In genomic region chr2:120401275-120402069, GRCh38 we compare ENCODE assay signal across 17 cellular contexts. TPM values are rescaled to one million over a fixed set of nuclear protein-coding genes. Genes with fewer than 3 reads are reported as not detected.
"Had no signal": no experiment of that assay in that cellular context is flagged by ENCODE, and none has a peak within 500 bp of the region (broad histone marks: within the 10 kb centered on the region; RNA-seq: fewer than 3 reads in every experiment).

No MANE protein-coding gene starts in this region.

- H3K27ac ChIP-seq: epithelial cell of prostate, gastrocnemius medialis, heart right ventricle, neutrophil, prostate gland, thoracic aorta had no signal

- H3K4me3 ChIP-seq: gastrocnemius medialis, heart right ventricle, prostate gland, thoracic aorta had no signal

- DNase-seq: activated CD4-positive, alpha-beta T cell treated with anti-CD3 and anti-CD28 coated beads, Interleukin-2, amount 50 U/mL, for 4 hours; activated CD4-positive, CD25-positive, alpha-beta regulatory T cell; activated naive CD4-positive, alpha-beta T cell treated with anti-CD3 and anti-CD28 coated beads, Interleukin-2, amount 10 ng/mL, durations not matched to agents 7 days and 5 days; central memory CD4-positive, alpha-beta T cell; cortex of kidney; effector memory CD4-positive, alpha-beta T cell; gastrocnemius medialis; heart right ventricle; stimulated activated CD4-positive, alpha-beta T cell treated with anti-CD3 and anti-CD28 coated beads, Interleukin-4, amount 100 ng/mL, for 1 hour; T-helper 17 cell had no signal

- H3K36me3 ChIP-seq: gastrocnemius medialis, heart right ventricle, neutrophil, prostate gland, thoracic aorta had no signal

- H3K27ac Mint-ChIP-seq: activated naive CD4-positive, alpha-beta T cell treated with anti-CD3 and anti-CD28 coated beads, Interleukin-2, amount 10 ng/mL, durations not matched to agents 7 days and 5 days; activated T-helper 17 cell treated with anti-CD3 and anti-CD28 coated beads, Interleukin-2, amount 50 U/mL, for 72 hours; mesothelial cell of epicardium; stimulated activated naive CD8-positive, alpha-beta T cell treated with anti-CD3 and anti-CD28 coated beads, Interleukin-15, Interleukin-2, amounts not matched to agents 100 ng/mL and 50 ng/mL, for 24 hours; T-helper 17 cell had no signal

- H3K4me3 Mint-ChIP-seq: activated naive CD4-positive, alpha-beta T cell treated with anti-CD3 and anti-CD28 coated beads, Interleukin-2, amount 10 ng/mL, durations not matched to agents 7 days and 5 days; activated T-helper 17 cell treated with anti-CD3 and anti-CD28 coated beads, Interleukin-2, amount 50 U/mL, for 72 hours; mesothelial cell of epicardium; stimulated activated naive CD8-positive, alpha-beta T cell treated with anti-CD3 and anti-CD28 coated beads, Interleukin-15, Interleukin-2, amounts not matched to agents 100 ng/mL and 50 ng/mL, for 24 hours; T-helper 17 cell had no signal

- H3K9me3 Mint-ChIP-seq: activated naive CD4-positive, alpha-beta T cell treated with anti-CD3 and anti-CD28 coated beads, Interleukin-2, amount 10 ng/mL, durations not matched to agents 7 days and 5 days; mesothelial cell of epicardium had no signal

- H3K9me3 ChIP-seq: gastrocnemius medialis, heart right ventricle, neutrophil, prostate gland, thoracic aorta had no signal

- H3K4me1 ChIP-seq: gastrocnemius medialis, heart right ventricle, prostate gland had no signal

- ATAC-seq: activated T-helper 17 cell treated with anti-CD3 and anti-CD28 coated beads, Interleukin-2, amount 50 U/mL, for 72 hours; gastrocnemius medialis; heart right ventricle; T-helper 17 cell had no signal

- H3K4me1 Mint-ChIP-seq: activated naive CD4-positive, alpha-beta T cell treated with anti-CD3 and anti-CD28 coated beads, Interleukin-2, amount 10 ng/mL, durations not matched to agents 7 days and 5 days; activated T-helper 17 cell treated with anti-CD3 and anti-CD28 coated beads, Interleukin-2, amount 50 U/mL, for 72 hours had no signal

- H3K27me3 ChIP-seq: gastrocnemius medialis had no signal

- H3K36me3 Mint-ChIP-seq: activated naive CD4-positive, alpha-beta T cell treated with anti-CD3 and anti-CD28 coated beads, Interleukin-2, amount 10 ng/mL, durations not matched to agents 7 days and 5 days; mesothelial cell of epicardium had no signal

- H3K27me3 Mint-ChIP-seq: stimulated activated naive CD8-positive, alpha-beta T cell treated with anti-CD3 and anti-CD28 coated beads, Interleukin-15, Interleukin-2, amounts not matched to agents 100 ng/mL and 50 ng/mL, for 24 hours had no signal

RNA-seq across cellular contexts. Expression of gene INHBB, which starts 55.5 kb away (rescaled TPM):
- total RNA-seq: activated T-helper 17 cell treated with anti-CD3 and anti-CD28 coated beads, Interleukin-2, amount 50 U/mL, for 72 hours; mesothelial cell of epicardium; T-helper 17 cell had no signal
